ENCODE assay signal across 22 cellular contexts in genomic region chr9:21811914-21812313, GRCh38. TPM values are rescaled to one million over a fixed set of nuclear protein-coding genes. Genes with fewer than 3 reads are reported as not detected.
A peak's percentile ranks its signal among the peaks of the same experiment; 100 is the strongest.
DNase-seq lines count a peak whose midpoint lies in the region; ATAC-seq, FAIRE-seq and TF ChIP-seq lines count a peak whose summit lies in the region.
"Had no signal": no experiment of that assay in that cellular context is flagged by ENCODE, and none has a peak within 500 bp of the region (broad histone marks: within the 10 kb centered on the region; RNA-seq: fewer than 3 reads in every experiment).

No MANE protein-coding gene starts in this region.

- 90% methylated on average over 3 of the region's 3 CpGs for WGBS in A549 (ENCODE audit: missing lambda C conversion rate)
- WGBS in hepatocyte (ENCODE audit: low lambda C conversion rate, missing lambda C conversion rate) = 96% methylated on average over 3 of the region's 3 CpGs
- WGBS in psoas muscle, 3 donors = 85 to 88% (median 86%) methylated on average over 3 of the region's 3 CpGs
- 83% methylated on average over 1 of the region's 3 CpGs for WGBS in right lobe of liver (ENCODE audit: insufficient coverage, low coverage, low lambda C conversion rate, missing lambda C conversion rate)

- TF ChIP-seq CTCF in A549 (IDR thresholded peaks at IDR 0.05) (no peak), Calu3 (IDR thresholded peaks at IDR 0.05; ENCODE audit: unreplicated experiment) (no peak), hepatocyte (IDR thresholded peaks at IDR 0.05; ENCODE audit: poor library complexity) (no peak), left lung (IDR thresholded peaks at IDR 0.05) (no peak), psoas muscle (IDR thresholded peaks at IDR 0.05) (no peak), right lobe of liver (IDR thresholded peaks at IDR 0.05) (no peak)

- H3K27me3 ChIP-seq in hepatocyte (no peaks in the 10 kb centered on the region), left lung (no peaks in the 10 kb centered on the region), psoas muscle (ENCODE audit: insufficient read depth in 3 of 3, low read length in 2 of 3) (no peaks in the 10 kb centered on the region), right lobe of liver (no peaks in the 10 kb centered on the region)
- H3K27me3 ChIP-seq: gastrocnemius medialis, sigmoid colon, uterus had no signal

- H3K27ac ChIP-seq in A549 = peak overlapping the region; percentile 40 to 75; a peak in 5 of 6 replicates
- peak overlapping the region; percentile 30 for H3K27ac ChIP-seq in hepatocyte
- no peak overlapping the region for H3K27ac ChIP-seq in left lung
- no peak overlapping the region for H3K27ac ChIP-seq in psoas muscle
- no peak overlapping the region for H3K27ac ChIP-seq in right lobe of liver
- H3K27ac ChIP-seq: gastrocnemius medialis had no signal

- POLR2A ChIA-PET in A549 (lab: Yijun Ruan, JAX) = interaction anchor here (0.9 kb wide), 1 partner anchor 10 kb away, joined by 3 read pairs; the partner anchor contains the start of gene MTAP

- TF ChIP-seq EP300 in A549 (IDR thresholded peaks at IDR 0.05) = no peak

- H3K9me3 Mint-ChIP-seq in Calu3 (ENCODE audit: low read depth, unreplicated experiment) = no peaks in the 10 kb centered on the region
- H3K9me3 Mint-ChIP-seq in activated T-helper 17 cell treated with anti-CD3 and anti-CD28 coated beads, Interleukin-2, amount 50 U/mL, for 72 hours = no peaks in the 10 kb centered on the region
- H3K9me3 Mint-ChIP-seq: T-helper 1 cell treated with Interleukin-12 subunit alpha and Interleukin-12 subunit beta and Interleukin-4 antibody, amounts not matched to agents 30 μg/mL and 1 μg/mL, for 36 hours had no signal

- TSS peak; percentile 59 for BruUV-seq in Calu3 (replicated peaks; lab: Mats Ljungman, UMichigan)

- TF ChIP-seq POLR2A in A549 (IDR thresholded peaks at IDR 0.05; ENCODE audit: low read length) (no peak), right lobe of liver (IDR thresholded peaks at IDR 0.05) (no peak)

- H3K27me3 Mint-ChIP-seq in Calu3 (ENCODE audit: unreplicated experiment) = no peaks in the 10 kb centered on the region
- H3K27me3 Mint-ChIP-seq in activated T-helper 17 cell treated with anti-CD3 and anti-CD28 coated beads, Interleukin-2, amount 50 U/mL, for 72 hours = no peaks in the 10 kb centered on the region

- H3K4me3 ChIP-seq in A549 = no peak overlapping the region
- H3K4me3 ChIP-seq in hepatocyte = no peak overlapping the region
- H3K4me3 ChIP-seq in left lung = no peak overlapping the region
- no peak overlapping the region for H3K4me3 ChIP-seq in psoas muscle
- no peak overlapping the region for H3K4me3 ChIP-seq in right lobe of liver
- H3K4me3 ChIP-seq: gastrocnemius medialis, sigmoid colon, uterus had no signal

- DNase-seq in A549 (ENCODE audit: low read depth in 1 of 2, low spot score in 1 of 2) (no peak), Calu3 (no peak), hepatocyte (ENCODE audit: low spot score) (no peak), left lung (no peak), psoas muscle (no peak), GDM1 (lab: John Stamatoyannopoulos, UW) (no peak), right lobe of liver (no peak)
- DNase-seq: activated CD4-positive, CD25-positive, alpha-beta regulatory T cell; activated naive CD4-positive, alpha-beta T cell treated with Interleukin-2 at 50 U/mL for 16 hours; gastrocnemius medialis; H7; MV-4-11; NCI-H1930; NCI-H345; nucleus accumbens; sigmoid colon; stimulated activated CD4-positive, alpha-beta T cell treated with anti-CD3 and anti-CD28 coated beads, Interleukin-2, amount 100 ng/mL, for 48 hours; uterus had no signal

- peaks cover 64% of the 10 kb centered on the region for H3K36me3 Mint-ChIP-seq in Calu3 (ENCODE audit: insufficient read depth, unreplicated experiment)
- H3K36me3 Mint-ChIP-seq in activated T-helper 17 cell treated with anti-CD3 and anti-CD28 coated beads, Interleukin-2, amount 50 U/mL, for 72 hours (ENCODE audit: low read depth) = peaks cover 87% of the 10 kb centered on the region

- no peak for TF ChIP-seq RAD21 in A549 (conservative IDR thresholded peaks at IDR 0.05 in 1 of 2, IDR thresholded peaks at IDR 0.05 in 1 of 2)

- CTCF ChIA-PET in A549 (lab: Yijun Ruan, JAX) (interaction anchor here (0.7 to 15.5 kb wide), 24 partner anchors 12 to 644 kb away, joined by 3 to 345 read pairs (median 4); no protein-coding TSS in a partner anchor), Calu3 (lab: Charles Lee) (interaction anchor here (1.4 to 2.3 kb wide), 3 partner anchors 24 to 432 kb away, joined by 3 to 12 read pairs (median 6); no protein-coding TSS in a partner anchor)

- H3K9me3 ChIP-seq in A549 (no peaks in the 10 kb centered on the region; the same call in 1 of the 3 replicates), hepatocyte (ENCODE audit: low read depth) (no peaks in the 10 kb centered on the region), left lung (no peaks in the 10 kb centered on the region), psoas muscle (no peaks in the 10 kb centered on the region), right lobe of liver (no peaks in the 10 kb centered on the region)
- H3K9me3 ChIP-seq: gastrocnemius medialis, sigmoid colon, uterus had no signal

- intact Hi-C loops in Calu3 (cut with micrococcal nuclease; ENCODE audit: unreplicated experiment) (loop anchor here (5.0 to 10.0 kb wide), 5 partner anchors 160 to 640 kb away; no protein-coding TSS in a partner anchor), left lung (cut with DNase I) (loop anchor here in 1 of 2 donors (5.0 to 10.0 kb wide), 3 partner anchors 193 to 425 kb away; partner anchors contain the start of gene CDKN2B), psoas muscle (cut with DNase I) (loop anchor here (2.0 to 10.0 kb wide), 7 partner anchors 195 to 640 kb away; partner anchors contain the start of gene CDKN2B (in 1 of the 2)), right lobe of liver (cut with DNase I) (loop anchor here in 1 of 2 donors (5.0 to 10.0 kb wide), 2 partner anchors 200 to 443 kb away; no protein-coding TSS in a partner anchor)

- peak in 1 of 2 experiments; percentile 3; a peak in 1 of 6 replicates for ATAC-seq in A549
- ATAC-seq in activated T-helper 17 cell treated with anti-CD3 and anti-CD28 coated beads, Interleukin-2, amount 50 U/mL, for 72 hours (replicated peaks) = no peak
- ATAC-seq in left lung = no peak
- no peak for ATAC-seq in psoas muscle
- ATAC-seq in right lobe of liver = no peak
- ATAC-seq: gastrocnemius medialis had no signal

- peak overlapping the region; percentile 72 for H3K27ac Mint-ChIP-seq in Calu3 (ENCODE audit: unreplicated experiment)
- H3K27ac Mint-ChIP-seq in activated T-helper 17 cell treated with anti-CD3 and anti-CD28 coated beads, Interleukin-2, amount 50 U/mL, for 72 hours = peak overlapping the region; percentile 34

- H3K4me3 Mint-ChIP-seq in Calu3 (ENCODE audit: low read depth, unreplicated experiment) = peak overlapping the region; percentile 46
- peak overlapping the region; percentile 27 for H3K4me3 Mint-ChIP-seq in activated T-helper 17 cell treated with anti-CD3 and anti-CD28 coated beads, Interleukin-2, amount 50 U/mL, for 72 hours
- H3K4me3 Mint-ChIP-seq: T-helper 1 cell treated with Interleukin-12 subunit alpha and Interleukin-12 subunit beta and Interleukin-4 antibody, amounts not matched to agents 30 μg/mL and 1 μg/mL, for 36 hours had no signal

- H4K20me1 ChIP-seq in hepatocyte (ENCODE audit: insufficient read depth, poor library complexity, severe bottlenecking) = peaks cover 12% of the 10 kb centered on the region

- H3K4me2 ChIP-seq in A549 = peak overlapping the region; percentile 38; the same call in 2 of the 3 replicates
- no peak overlapping the region for H3K4me2 ChIP-seq in hepatocyte

- peaks cover 41% of the 10 kb centered on the region for H3K4me1 Mint-ChIP-seq in Calu3 (ENCODE audit: low read depth, unreplicated experiment)
- H3K4me1 Mint-ChIP-seq in activated T-helper 17 cell treated with anti-CD3 and anti-CD28 coated beads, Interleukin-2, amount 50 U/mL, for 72 hours = peaks cover 32% of the 10 kb centered on the region

- H3K79me2 ChIP-seq in hepatocyte = peaks cover 45% of the 10 kb centered on the region

- H3K36me3 ChIP-seq in hepatocyte (replicated peaks; ENCODE audit: insufficient read depth, low read depth) (no peaks in the 10 kb centered on the region), left lung (peaks cover 0 to 49% of the 10 kb centered on the region in 2 donors), psoas muscle (ENCODE audit: insufficient read depth in 1 of 2, low read depth in 1 of 2) (peaks cover 0 to 29% of the 10 kb centered on the region in 2 donors), right lobe of liver (peaks cover 0 to 21% (median 6%) of the 10 kb centered on the region in 4 donors)
- H3K36me3 ChIP-seq: uterus had no signal

- no peaks in the 10 kb centered on the region for H3K9me2 ChIP-seq in hepatocyte (replicated peaks; ENCODE audit: insufficient read depth)

- FAIRE-seq in A549 (lab: Jason Lieb, UNC) = no peak
- FAIRE-seq: colon, G401.6 had no signal

- H3K4me1 ChIP-seq in A549 (peaks cover 63% of the 10 kb centered on the region), hepatocyte (ENCODE audit: insufficient read depth) (no peaks in the 10 kb centered on the region), left lung (peaks cover 0 to 20% of the 10 kb centered on the region in 2 donors), psoas muscle (no peaks in the 10 kb centered on the region), right lobe of liver (peaks cover 0 to 8% (median 0%) of the 10 kb centered on the region in 4 donors)
- H3K4me1 ChIP-seq: uterus had no signal

- H2AFZ ChIP-seq in hepatocyte = no peak overlapping the region

TF ChIP-seq in A549, 52 proteins besides CTCF, POLR2A, EP300 and RAD21 (continues in another document):
- TF ChIP-seq MAZ (IDR thresholded peaks at IDR 0.05; ENCODE audit: borderline replicate concordance, low read depth, low read length) = no peak
- TF ChIP-seq HDAC2 (IDR thresholded peaks at IDR 0.05) = no peak
- TF ChIP-seq JUN (IDR thresholded peaks at IDR 0.05) = no peak
- TF ChIP-seq CBX8 (IDR thresholded peaks at IDR 0.05) = no peak

RNA-seq across cellular contexts. Expression of gene MTAP, which starts 9.5 kb away (rescaled TPM):
- polyA plus RNA-seq in A549 (2011; rRNA removed) = 2.4 and 4.1 TPM in 2 replicates
- polyA plus RNA-seq in A549 (2012; cell fraction: cytosol; rRNA removed) = 0.91 and 0.95 TPM in 2 replicates
- polyA plus RNA-seq in A549 (2012; cell fraction: nucleus; rRNA removed) = 2.8 TPM in 2 replicates
- 35.4 to 47.5 TPM (median 35.6 TPM) in 3 replicates for polyA plus RNA-seq in A549 (2017; fragmentation: RNase III; extraction: RNeasy Plus Mini Kit Qiagen cat#74134 plus additional on column Dnase treatment)
- 10.2 and 19.3 TPM in 2 replicates for polyA minus RNA-seq in A549 (2011; rRNA and poly(A)+ RNA removed)
- 139 and 177 TPM in 2 replicates for total RNA-seq in Calu3 (2022)
- total RNA-seq in activated T-helper 17 cell treated with anti-CD3 and anti-CD28 coated beads, Interleukin-2, amount 50 U/mL, for 72 hours = 10 to 100 TPM; 41.2 to 62.0 TPM
- total RNA-seq in hepatocyte = 18.9 and 38.8 TPM in 2 replicates
- 15.9 and 21.2 TPM in 2 replicates for polyA plus RNA-seq in hepatocyte
- 10 to 100 TPM; 35.6 to 44.6 TPM for total RNA-seq in left lung
- total RNA-seq in psoas muscle = 10 to 100 TPM; 11.0 to 16.6 (median 14.9) TPM
- 10 to 100 TPM in 1 of 3 donors, 1 to 10 TPM in 2; 4.3 to 15.5 (median 8.6) TPM for polyA plus RNA-seq in psoas muscle
- 10 to 100 TPM; 18.1 to 23.7 (median 20.5) TPM for total RNA-seq in right lobe of liver

Comparison
In these comparisons a context has a peak if more than half of its experiments do, and no peak if none do; other contexts are left out.
1. H3K27ac ChIP-seq: peak in A549 (2 of 2) and hepatocyte (single experiment); none in left lung (0 of 2), psoas muscle (single experiment) and right lobe of liver (0 of 3).